Comparison of ENCODE assay signal across 14 cellular contexts in the genomic region with DNA sequence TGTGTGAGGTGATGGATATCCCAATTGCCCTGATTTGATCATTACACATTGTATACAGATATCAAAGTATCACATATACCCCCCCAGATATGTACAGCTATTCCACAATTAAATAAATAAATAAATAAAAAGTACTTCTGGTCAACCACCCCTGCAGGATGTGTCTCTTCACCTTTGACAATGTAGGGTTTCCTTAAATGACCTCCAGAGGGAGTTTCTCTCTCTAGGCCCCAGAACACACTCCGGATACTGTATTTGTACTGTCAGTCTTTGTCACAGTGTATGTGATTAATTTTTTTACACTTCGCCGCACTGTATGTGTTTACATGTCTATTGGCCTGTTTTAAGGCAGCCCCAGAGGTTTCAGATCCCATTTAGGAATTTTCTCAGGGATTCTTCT.
DNase-seq lines count a peak whose midpoint lies in the region; ATAC-seq and TF ChIP-seq lines count a peak whose summit lies in the region.
"Had no signal": no experiment of that assay in that cellular context is flagged by ENCODE, and none has a peak within 500 bp of the region (broad histone marks: within the 10 kb centered on the region; RNA-seq: fewer than 3 reads in every experiment).

No MANE protein-coding gene starts in this region.

- H3K9me3 ChIP-seq in smooth muscle cell (replicated peaks; ENCODE audit: low read depth): no peaks in the 10 kb centered on the region
- H3K9me3 ChIP-seq: psoas muscle had no signal

- WGBS in smooth muscle cell (ENCODE audit: low lambda C conversion rate): 64% methylated on average over 3 of the region's 3 CpGs

- H3K27me3 ChIP-seq in smooth muscle cell (ENCODE audit: low read depth): peaks cover 6% of the 10 kb centered on the region

- no peak overlapping the region for H3K4me3 ChIP-seq in smooth muscle cell
- H3K4me3 ChIP-seq: psoas muscle had no signal

- no peak overlapping the region for H2AFZ ChIP-seq in smooth muscle cell (ENCODE audit: low read depth)

- no peaks in the 10 kb centered on the region for H3K4me1 ChIP-seq in smooth muscle cell (ENCODE audit: low read depth)
- H3K4me1 ChIP-seq: psoas muscle had no signal

- intact Hi-C loops in Right ventricle myocardium superior (cut with DNase I): no loop called here

- H4K20me1 ChIP-seq in smooth muscle cell (ENCODE audit: low read depth): no peaks in the 10 kb centered on the region

- no peak overlapping the region for H3K27ac ChIP-seq in smooth muscle cell (ENCODE audit: low read depth)
- H3K27ac ChIP-seq: psoas muscle had no signal

- no peaks in the 10 kb centered on the region for H3K4me1 Mint-ChIP-seq in chondrocyte (ENCODE audit: low read depth)
- H3K4me1 Mint-ChIP-seq: B cell; stimulated activated naive B cell treated with anti-CD40 and anti-IgM and Interleukin-4, amounts not matched to agents 10 μg/mL and 1 μg/mL and 100 μg/mL, for 72 hours had no signal

- H3K27ac Mint-ChIP-seq in chondrocyte (ENCODE audit: unreplicated experiment): no peak overlapping the region
- H3K27ac Mint-ChIP-seq: B cell; stimulated activated naive B cell treated with anti-CD40 and anti-IgM and Interleukin-4, amounts not matched to agents 10 μg/mL and 1 μg/mL and 100 μg/mL, for 72 hours had no signal

- no peak overlapping the region for H3K4me2 ChIP-seq in smooth muscle cell

- H3K9me3 Mint-ChIP-seq in chondrocyte (ENCODE audit: low read depth): no peaks in the 10 kb centered on the region

- no peaks in the 10 kb centered on the region for H3K36me3 ChIP-seq in smooth muscle cell (ENCODE audit: low read depth)

- H3K36me3 Mint-ChIP-seq in chondrocyte (ENCODE audit: low read depth): no peaks in the 10 kb centered on the region
- H3K36me3 Mint-ChIP-seq: stimulated activated naive B cell treated with anti-CD40 and anti-IgM and Interleukin-4, amounts not matched to agents 10 μg/mL and 1 μg/mL and 100 μg/mL, for 72 hours had no signal

- ATAC-seq in Right ventricle myocardium superior (ENCODE audit: poor library complexity) (no peak), GM19395 (IDR thresholded peaks at IDR 0.05; ENCODE audit: unreplicated experiment) (no peak)
- ATAC-seq: activated CD4-positive, CD25-positive, alpha-beta regulatory T cell treated with anti-CD3 and anti-CD28 coated beads, Interleukin-2, amount 50 U/mL, for 24 hours; psoas muscle; stimulated activated naive B cell treated with anti-CD40 and anti-IgM and Interleukin-4, amounts not matched to agents 10 μg/mL and 1 μg/mL and 100 μg/mL, for 72 hours had no signal

- DNase-seq in SKM-1 treated with dmso at 0.1 percent for 144 hours (lab: John Stamatoyannopoulos, UW; ENCODE audit: unreplicated experiment) (peak; percentile 6), SKM-1 (lab: John Stamatoyannopoulos, UW; ENCODE audit: unreplicated experiment) (no peak), NCI-H2171 (lab: John Stamatoyannopoulos, UW) (peak; percentile 2), chondrocyte (ENCODE audit: low spot score) (no peak), smooth muscle cell (lab: John Stamatoyannopoulos, UW; ENCODE audit: unreplicated experiment) (no peak), Right ventricle myocardium superior (no peak), SHP77 treated with DMSO at 0.1 percent for 48 hours (lab: John Stamatoyannopoulos, UW) (no peak)
- DNase-seq: NCI-H510A; psoas muscle; stimulated activated CD4-positive, alpha-beta T cell treated with anti-CD3 and anti-CD28 coated beads, Interleukin-2, amount 100 ng/mL, for 48 hours; stimulated activated naive B cell treated with anti-CD40 and anti-IgM and Interleukin-4, amounts not matched to agents 10 μg/mL and 1 μg/mL and 100 μg/mL, for 72 hours had no signal

- no peak overlapping the region for H3K9ac ChIP-seq in smooth muscle cell (ENCODE audit: low read depth)

- peaks cover 21% of the 10 kb centered on the region for H3K27me3 Mint-ChIP-seq in chondrocyte (ENCODE audit: low read depth)

- no peak overlapping the region for H3K4me3 Mint-ChIP-seq in chondrocyte (ENCODE audit: unreplicated experiment)
- H3K4me3 Mint-ChIP-seq: B cell; stimulated activated naive B cell treated with anti-CD40 and anti-IgM and Interleukin-4, amounts not matched to agents 10 μg/mL and 1 μg/mL and 100 μg/mL, for 72 hours had no signal

- H3F3A ChIP-seq in smooth muscle cell (ENCODE audit: low read depth): no peaks in the 10 kb centered on the region

- TF ChIP-seq CTCF in chondrocyte (IDR thresholded peaks at IDR 0.05) (peak; percentile 14), smooth muscle cell (IDR thresholded peaks at IDR 0.05; ENCODE audit: borderline replicate concordance, insufficient read depth, poor library complexity, severe bottlenecking) (peak; percentile 21)

- no peaks in the 10 kb centered on the region for H3K79me2 ChIP-seq in smooth muscle cell (ENCODE audit: low read depth)

Comparison
In these comparisons a context has a peak if more than half of its experiments do, and no peak if none do; other contexts are left out.
1. DNase-seq: peak in SKM-1 treated with dmso at 0.1 percent for 144 hours (single experiment) and NCI-H2171 (single experiment); none in SKM-1 (single experiment), chondrocyte (single experiment), smooth muscle cell (single experiment), Right ventricle myocardium superior (single experiment) and SHP77 treated with DMSO at 0.1 percent for 48 hours (single experiment).